Comparison of ENCODE assay signal across 1 cellular context in genomic region chr1:201894343-201895119, GRCh38.
TF ChIP-seq lines count a peak whose summit lies in the region.

No MANE protein-coding gene starts in this region.

TF ChIP-seq in IMR-90, 13 proteins besides CTCF, POLR2A, EP300 and RAD21:
- TF ChIP-seq ELK1 (IDR thresholded peaks at IDR 0.05; ENCODE audit: borderline replicate concordance, low read depth, low read length) (no peak), NFE2L2 (IDR thresholded peaks at IDR 0.05; ENCODE audit: low read depth, low read length) (no peak), CHD1 (IDR thresholded peaks at IDR 0.05; ENCODE audit: low read depth, low read length) (no peak)
